16 cellular contexts compared by ENCODE assay signal in the genomic region with DNA sequence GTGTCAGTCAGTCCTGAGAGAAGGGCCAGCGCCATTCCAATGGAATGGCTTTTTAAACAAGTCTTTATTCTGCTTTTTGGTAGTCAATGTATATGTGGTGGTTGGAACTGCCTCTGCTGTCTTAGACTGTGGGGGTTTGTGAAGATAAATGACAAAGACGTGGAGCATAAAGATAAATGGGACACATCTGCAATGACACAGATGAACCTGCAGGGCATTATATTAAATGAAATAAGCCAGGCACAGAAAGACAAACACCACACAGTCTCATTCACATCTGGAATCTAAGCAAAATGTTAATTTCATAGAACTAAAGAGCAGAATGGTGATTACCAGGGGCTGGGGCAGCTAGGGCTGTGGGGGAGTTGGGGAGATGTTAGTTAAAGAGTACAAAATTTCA.
DNase-seq lines count a peak whose midpoint lies in the region; ATAC-seq and TF ChIP-seq lines count a peak whose summit lies in the region.
"Had no signal": no experiment of that assay in that cellular context is flagged by ENCODE, and none has a peak within 500 bp of the region (broad histone marks: within the 10 kb centered on the region; RNA-seq: fewer than 3 reads in every experiment).

No MANE protein-coding gene starts in this region.

- TF ChIP-seq POLR2A in HCT116 (IDR thresholded peaks at IDR 0.05; ENCODE audit: borderline replicate concordance, extremely low read depth, insufficient read depth, insufficient read length) (no peak), ovary (IDR thresholded peaks at IDR 0.05) (no peak)

- no TSS peak for BruUV-seq in HCT116 (replicated peaks; lab: Mats Ljungman, UMichigan)
- BruUV-seq in OCI-LY7 (replicated peaks; lab: Mats Ljungman, UMichigan): no TSS peak

- H3K9me2 ChIP-seq in HCT116 (ENCODE audit: insufficient read depth): no peaks in the 10 kb centered on the region
- H3K9me2 ChIP-seq in OCI-LY7 (ENCODE audit: insufficient read depth, low read length): no peaks in the 10 kb centered on the region

- peak overlapping the region; percentile 4 for H2AFZ ChIP-seq in HCT116 (ENCODE audit: low read depth, low read length, poor library complexity, severe bottlenecking)
- no peak overlapping the region for H2AFZ ChIP-seq in OCI-LY7 (ENCODE audit: low read length)
- H2AFZ ChIP-seq: GM23338 had no signal

- DNase-seq in HCT116 (ENCODE audit: low read depth, low spot score) (no peak), OCI-LY7 (ENCODE audit: low spot score) (no peak), endodermal cell (no peak), ovary (no peak), right cardiac atrium (no peak)
- DNase-seq: Caco-2; CD4-positive, CD25-positive, alpha-beta regulatory T cell; CD8-positive, alpha-beta T cell; DMS153; DND-41; H9; HFFc6 had no signal

- no peak for TF ChIP-seq EP300 in ovary (IDR thresholded peaks at IDR 0.05)

- H3K9me3 Mint-ChIP-seq in endodermal cell: peaks cover 4% of the 10 kb centered on the region
- H3K9me3 Mint-ChIP-seq: CD8-positive, alpha-beta T cell had no signal

- CTCF ChIA-PET in HCT116 (lab: Charles Lee): no interaction called here
- CTCF ChIA-PET in OCI-LY7 (lab: Charles Lee; ENCODE audit: unreplicated experiment): no interaction called here

- H3K9me3 ChIP-seq in HCT116 (ENCODE audit: control insufficient read depth in 1 of 2, insufficient read depth in 1 of 2, low read depth in 1 of 2, low read length in 2 of 2): no peaks in the 10 kb centered on the region
- no peaks in the 10 kb centered on the region for H3K9me3 ChIP-seq in OCI-LY7 (ENCODE audit: low read length)
- H3K9me3 ChIP-seq in endodermal cell (ENCODE audit: control insufficient read depth, low read length): no peaks in the 10 kb centered on the region
- no peaks in the 10 kb centered on the region for H3K9me3 ChIP-seq in ovary
- no peaks in the 10 kb centered on the region for H3K9me3 ChIP-seq in right cardiac atrium (ENCODE audit: control insufficient read depth, low read length)
- H3K9me3 ChIP-seq: BLaER1, Caco-2 had no signal

- H3K27me3 ChIP-seq in HCT116 (ENCODE audit: insufficient read depth, low read length) (no peaks in the 10 kb centered on the region), endodermal cell (ENCODE audit: control insufficient read depth, insufficient read depth, low read length, poor library complexity, severe bottlenecking) (no peaks in the 10 kb centered on the region), ovary (no peaks in the 10 kb centered on the region), right cardiac atrium (ENCODE audit: control insufficient read depth, insufficient read depth) (no peaks in the 10 kb centered on the region)
- H3K27me3 ChIP-seq: BLaER1 had no signal

- no peaks in the 10 kb centered on the region for H3K79me2 ChIP-seq in HCT116 (ENCODE audit: insufficient read depth, low read length)
- no peaks in the 10 kb centered on the region for H3K79me2 ChIP-seq in OCI-LY7 (ENCODE audit: insufficient read depth, low read depth, low read length)

- POLR2A ChIA-PET in HCT116 (lab: Charles Lee): no interaction called here
- POLR2A ChIA-PET in OCI-LY7 (lab: Charles Lee): no interaction called here

- ATAC-seq in HCT116 (0 out of 2 replicates have a peak, but pooled peaks have one; percentile 47), HG02623 (IDR thresholded peaks at IDR 0.05; ENCODE audit: unreplicated experiment) (no peak), right cardiac atrium (no peak)
- ATAC-seq: CD8-positive, alpha-beta T cell; GM23338 had no signal

- no peak overlapping the region for H3K27ac ChIP-seq in HCT116 (ENCODE audit: low read depth, low read length)
- no peak overlapping the region for H3K27ac ChIP-seq in OCI-LY7 (ENCODE audit: low read depth, low read length, poor library complexity, severe bottlenecking)
- H3K27ac ChIP-seq in endodermal cell (ENCODE audit: low read depth, low read length): no peak overlapping the region
- no peak overlapping the region for H3K27ac ChIP-seq in ovary
- H3K27ac ChIP-seq in right cardiac atrium (ENCODE audit: low read length): no peak overlapping the region
- H3K27ac ChIP-seq: BLaER1, C4-2B had no signal

- no peak overlapping the region for H3K27ac Mint-ChIP-seq in endodermal cell
- H3K27ac Mint-ChIP-seq: CD4-positive, CD25-positive, alpha-beta regulatory T cell; CD8-positive, alpha-beta T cell; GM23338; H9; HFFc6 had no signal

- no peak overlapping the region for H3K4me3 ChIP-seq in HCT116 (replicated peaks in 1 of 2; ENCODE audit: low read depth in 1 of 2, low read length in 2 of 2)
- H3K4me3 ChIP-seq in OCI-LY7 (ENCODE audit: low read depth, low read length, poor library complexity, severe bottlenecking): no peak overlapping the region
- no peak overlapping the region for H3K4me3 ChIP-seq in endodermal cell (ENCODE audit: low read length)
- H3K4me3 ChIP-seq in ovary: no peak overlapping the region
- no peak overlapping the region for H3K4me3 ChIP-seq in right cardiac atrium (ENCODE audit: low read length)
- H3K4me3 ChIP-seq: BLaER1, GM23338 had no signal

- no peaks in the 10 kb centered on the region for H3K4me1 ChIP-seq in HCT116 (ENCODE audit: control insufficient read depth in 1 of 2, insufficient read depth in 2 of 2, low read length in 2 of 2)
- no peaks in the 10 kb centered on the region for H3K4me1 ChIP-seq in OCI-LY7 (ENCODE audit: insufficient read depth, low read length, poor library complexity, severe bottlenecking)
- H3K4me1 ChIP-seq in endodermal cell (ENCODE audit: control insufficient read depth, insufficient read depth, low read length): no peaks in the 10 kb centered on the region
- no peaks in the 10 kb centered on the region for H3K4me1 ChIP-seq in ovary (ENCODE audit: insufficient read depth)
- H3K4me1 ChIP-seq in right cardiac atrium (ENCODE audit: control insufficient read depth, insufficient read depth, low read length): no peaks in the 10 kb centered on the region
- H3K4me1 ChIP-seq: BLaER1, Caco-2 had no signal

- no peaks in the 10 kb centered on the region for H3K36me3 Mint-ChIP-seq in endodermal cell (ENCODE audit: low read depth)
- H3K36me3 Mint-ChIP-seq: CD4-positive, CD25-positive, alpha-beta regulatory T cell; CD8-positive, alpha-beta T cell had no signal

- H3K4me1 Mint-ChIP-seq in endodermal cell: no peaks in the 10 kb centered on the region
- H3K4me1 Mint-ChIP-seq: CD4-positive, CD25-positive, alpha-beta regulatory T cell; GM23338; H9 had no signal

- no peaks in the 10 kb centered on the region for H4K20me1 ChIP-seq in HCT116 (ENCODE audit: insufficient read depth)
- H4K20me1 ChIP-seq in OCI-LY7 (ENCODE audit: insufficient read depth, low read length): no peaks in the 10 kb centered on the region
- H4K20me1 ChIP-seq: BLaER1 had no signal

- intact Hi-C loops in HCT116 (cut with micrococcal nuclease) (no loop called here), OCI-LY7 (cut with micrococcal nuclease; ENCODE audit: unreplicated experiment) (no loop called here), ovary (cut with DNase I) (no loop called here), right cardiac atrium (cut with DNase I) (no loop called here)

- no peak for TF ChIP-seq RAD21 in HCT116 (IDR thresholded peaks at IDR 0.05; ENCODE audit: low read depth)

- H3K27me3 Mint-ChIP-seq in endodermal cell (ENCODE audit: insufficient read depth): no peaks in the 10 kb centered on the region
- H3K27me3 Mint-ChIP-seq: CD4-positive, CD25-positive, alpha-beta regulatory T cell had no signal

- H3K9ac ChIP-seq in HCT116 (ENCODE audit: low read length): no peak overlapping the region
- H3K9ac ChIP-seq in endodermal cell (ENCODE audit: extremely low read depth, low read length, poor library complexity, severe bottlenecking): no peak overlapping the region
- H3K9ac ChIP-seq: BLaER1 had no signal

- WGBS in endodermal cell (ENCODE audit: insufficient coverage in 1 of 2, insufficient read length in 1 of 2), 2 experiments: 87% methylated on average over 2 of the region's 2 CpGs; no CpG with 5 or more reads in 1 of the 2 experiments
- WGBS in ovary, 3 donors: 69 to 81% (median 79%) methylated on average over 2 of the region's 2 CpGs
- 82% methylated on average over 2 of the region's 2 CpGs for WGBS in right cardiac atrium

- no peak overlapping the region for H3K4me2 ChIP-seq in HCT116 (ENCODE audit: low read length)
- no peak overlapping the region for H3K4me2 ChIP-seq in OCI-LY7 (ENCODE audit: low read length)
- H3K4me2 ChIP-seq: BLaER1, GM23338 had no signal

- no peaks in the 10 kb centered on the region for H3K36me3 ChIP-seq in HCT116 (ENCODE audit: control insufficient read depth in 1 of 2, insufficient read depth in 2 of 2, low read length in 2 of 2)
- H3K36me3 ChIP-seq in OCI-LY7 (ENCODE audit: insufficient read depth, low read length): no peaks in the 10 kb centered on the region
- no peaks in the 10 kb centered on the region for H3K36me3 ChIP-seq in endodermal cell (ENCODE audit: control insufficient read depth, insufficient read depth, low read length)
- H3K36me3 ChIP-seq in ovary: no peaks in the 10 kb centered on the region
- H3K36me3 ChIP-seq: BLaER1 had no signal

- RAD21 ChIA-PET in HCT116 (lab: Charles Lee; ENCODE audit: low non-redundant PET in 1 of 2, low total read pairs in 2 of 2, uncharacterized antibody in 2 of 2, unreplicated experiment in 2 of 2): no interaction called here

- peak in 1 of 3 experiments; percentile 31; a peak in 1 of 6 replicates for TF ChIP-seq CTCF in HCT116 (IDR thresholded peaks at IDR 0.05 in 2 of 3, conservative IDR thresholded peaks at IDR 0.05 in 1 of 3; ENCODE audit: borderline replicate concordance in 1 of 3, insufficient read depth in 1 of 3, low read depth in 2 of 3, low read length in 2 of 3)
- TF ChIP-seq CTCF in OCI-LY7 (conservative IDR thresholded peaks at IDR 0.05; ENCODE audit: low read length): 0 out of 2 replicates have a peak, but pooled peaks have one; percentile 8
- peak; percentile 30 for TF ChIP-seq CTCF in endodermal cell (conservative IDR thresholded peaks at IDR 0.05)
- TF ChIP-seq CTCF in ovary (IDR thresholded peaks at IDR 0.05): no peak

- no peak overlapping the region for H3K4me3 Mint-ChIP-seq in endodermal cell
- H3K4me3 Mint-ChIP-seq: CD4-positive, CD25-positive, alpha-beta regulatory T cell; CD8-positive, alpha-beta T cell; GM23338; H9; HFFc6 had no signal

TF ChIP-seq in HCT116, 20 proteins besides CTCF, POLR2A, EP300 and RAD21:
- no peak for TF ChIP-seq JUND (IDR thresholded peaks at IDR 0.05)
TF ChIP-seq in HCT116: peak in this region for 0.

Comparison
In these comparisons a context has a peak if more than half of its experiments do, and no peak if none do; other contexts are left out.
1. CTCF ChIP-seq: peak in OCI-LY7 (single experiment) and endodermal cell (single experiment); none in ovary (0 of 3).